9 cellular contexts compared by ENCODE assay signal in the genomic region with DNA sequence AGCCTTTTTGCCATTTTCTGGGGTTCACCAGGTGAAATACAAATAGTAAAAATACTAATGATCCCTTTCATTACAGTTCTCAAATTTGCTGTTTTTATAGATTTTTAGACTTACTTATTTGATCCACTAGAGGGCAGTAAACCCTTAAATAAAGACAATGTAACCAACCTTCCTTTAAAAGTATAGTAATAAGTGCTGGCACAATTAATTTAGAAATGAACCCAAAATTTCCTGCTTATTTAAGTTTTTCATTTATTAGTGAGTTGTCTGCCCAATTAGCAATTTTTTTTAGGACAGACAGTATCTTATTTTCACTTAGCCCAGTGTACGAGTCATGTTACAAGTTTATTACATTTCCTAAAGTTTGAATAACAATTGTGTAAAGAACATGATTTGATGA. TPM values are rescaled to one million over a fixed set of nuclear protein-coding genes. Genes with fewer than 3 reads are reported as not detected.
DNase-seq lines count a peak whose midpoint lies in the region; ATAC-seq, FAIRE-seq and TF ChIP-seq lines count a peak whose summit lies in the region.
"Had no signal": no experiment of that assay in that cellular context is flagged by ENCODE, and none has a peak within 500 bp of the region (broad histone marks: within the 10 kb centered on the region; RNA-seq: fewer than 3 reads in every experiment).

No MANE protein-coding gene starts in this region.

- H3K27me3 ChIP-seq in stomach: no peaks in the 10 kb centered on the region

- no peak for ATAC-seq in HG03039 (IDR thresholded peaks at IDR 0.05; ENCODE audit: unreplicated experiment)

- no peak overlapping the region for H3K27ac ChIP-seq in stomach
- H3K27ac ChIP-seq: epithelial cell of prostate had no signal

- peak overlapping the region in 5 of 7 donors; percentile 66 to 93 (median 88) for H3K27ac Mint-ChIP-seq in CD14-positive monocyte

- TF ChIP-seq CTCF in CD14-positive monocyte (IDR thresholded peaks at IDR 0.05) (peak; percentile 82), fibroblast of pulmonary artery (IDR thresholded peaks at IDR 0.05; ENCODE audit: low read length, missing control alignments) (peak; percentile 39), stomach (IDR thresholded peaks at IDR 0.05) (peak in 4 of 7 experiments; percentile 17 to 66 (median 58)), GM13976 (IDR thresholded peaks at IDR 0.05; ENCODE audit: borderline replicate concordance, control extremely low read depth, extremely low read depth, insufficient read depth, missing control alignments) (no peak)

- intact Hi-C loops in CD14-positive monocyte (cut with micrococcal nuclease): loop anchor here in 1 of 2 donors (10.0 kb wide), 1 partner anchor 169 kb away; the partner anchor contains the start of gene RAB30
- intact Hi-C loops in stomach (cut with DNase I; ENCODE audit: low total_unique reads): loop anchor here (5.0 kb wide), 1 partner anchor 346 kb away; no protein-coding TSS in a partner anchor

- no peak for DNase-seq in CD14-positive monocyte (ENCODE audit: low spot score)
- peak; percentile 24 for DNase-seq in HTR-8/SVneo (ENCODE audit: insufficient read length, low spot score)
- peak; percentile 77 for DNase-seq in RKO (ENCODE audit: low spot score)
- DNase-seq in fibroblast of pulmonary artery (ENCODE audit: low read depth): peak; percentile 54
- DNase-seq in stomach: no peak
- DNase-seq in GM13976 (ENCODE audit: low spot score): no peak
- no peak for DNase-seq in putamen (ENCODE audit: low spot score)

- peaks cover 0 to 1% (median 0%) of the 10 kb centered on the region in 3 donors for H3K27me3 Mint-ChIP-seq in CD14-positive monocyte (ENCODE audit: low read depth in 3 of 3)

- FAIRE-seq in HTR-8/SVneo (lab: Jason Lieb, UNC): no peak

- no peaks in the 10 kb centered on the region for H3K9me3 ChIP-seq in stomach

- no peaks in the 10 kb centered on the region for H3K36me3 ChIP-seq in stomach

- WGBS in stomach, 5 donors: 74 to 89% (median 81%) methylated on average over 1 of the region's 1 CpG

- in situ Hi-C loops in GM13976 (cut with MboI; ENCODE audit: low sequenced_read_pairs, unreplicated experiment): loop anchor here (10.0 kb wide), 1 partner anchor 169 kb away; the partner anchor contains the start of gene RAB30

- H3K4me1 ChIP-seq in stomach: peaks cover 4 to 10% (median 6%) of the 10 kb centered on the region in 4 donors

- no peak overlapping the region for H3K4me3 Mint-ChIP-seq in CD14-positive monocyte

- no peak for TF ChIP-seq POLR2A in stomach (IDR thresholded peaks at IDR 0.05)

- peaks cover 27 to 35% of the 10 kb centered on the region in 2 donors for H3K36me3 Mint-ChIP-seq in CD14-positive monocyte

- peaks cover 37% of the 10 kb centered on the region for H3K4me1 Mint-ChIP-seq in CD14-positive monocyte

- no peak for TF ChIP-seq EP300 in stomach (IDR thresholded peaks at IDR 0.05)

- H3K4me3 ChIP-seq in fibroblast of pulmonary artery (replicated peaks; ENCODE audit: low read depth, low read length): no peak overlapping the region
- H3K4me3 ChIP-seq in stomach: no peak overlapping the region

- H3K9me3 Mint-ChIP-seq in CD14-positive monocyte: peaks cover 0 to 4% (median 0%) of the 10 kb centered on the region in 7 donors

RNA-seq across cellular contexts. Expression of gene DDIAS, which starts 4.7 kb away (rescaled TPM):
- polyA plus RNA-seq in CD14-positive monocyte (10 to 100 TPM; 13.5 to 14.1 TPM), stomach (1 to 10 TPM in 2 of 3 donors, under 1 TPM in 1; 0.31 to 1.6 (median 1.0) TPM)
- 1 to 10 TPM in 2 of 5 donors, not detected in 3; 1.6 to 2.6 TPM for total RNA-seq in stomach

RNA-seq across cellular contexts. Expression of gene PRCP, which starts 6.0 kb away (rescaled TPM):
- 100 to 1,000 TPM; 186 to 228 TPM for polyA plus RNA-seq in CD14-positive monocyte
- total RNA-seq in stomach: 10 to 100 TPM in 4 of 5 donors, 1 to 10 TPM in 1; 6.4 to 70.1 (median 33.8) TPM
- 10 to 100 TPM; 16.9 to 38.8 (median 25.5) TPM for polyA plus RNA-seq in stomach

Comparison
In these comparisons a context has a peak if more than half of its experiments do, and no peak if none do; other contexts are left out.
1. DNase-seq: peak in HTR-8/SVneo (single experiment), RKO (single experiment) and fibroblast of pulmonary artery (single experiment); none in CD14-positive monocyte (single experiment), stomach (single experiment), GM13976 (single experiment) and putamen (single experiment).
2. RNA of gene DDIAS, which starts 4.7 kb away (polyA plus RNA-seq): 13.5 to 14.1 TPM in CD14-positive monocyte; 0.31 to 1.6 TPM in stomach; every median in the first group is over 4 times any median in the second.
3. RNA of gene PRCP, which starts 6.0 kb away (polyA plus RNA-seq): 186 to 228 TPM in CD14-positive monocyte; 16.9 to 38.8 TPM in stomach; every median in the first group is over 4 times any median in the second.